Comparison of ENCODE assay signal across 10 cellular contexts in the genomic region with DNA sequence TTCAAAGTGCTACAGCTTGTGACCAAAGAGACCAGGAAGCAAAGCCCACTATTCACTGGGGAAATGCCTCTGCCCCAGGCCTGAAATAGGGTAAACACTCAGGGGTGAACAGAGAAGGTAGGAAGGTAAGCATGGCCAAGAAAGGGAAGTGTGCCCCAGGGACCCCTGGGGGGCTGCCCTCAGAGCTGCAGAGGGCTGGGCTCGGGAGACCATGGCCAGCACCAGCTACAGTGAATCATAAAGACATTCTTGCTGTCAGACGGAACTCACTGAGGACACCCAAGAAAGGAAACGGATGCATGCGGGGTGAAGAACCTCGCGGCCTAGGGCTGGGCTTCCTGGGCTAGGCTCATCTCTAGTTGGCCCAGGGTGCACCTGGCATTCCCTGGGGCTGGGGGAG. TPM values are rescaled to one million over a fixed set of nuclear protein-coding genes. Genes with fewer than 3 reads are reported as not detected.
A peak's percentile ranks its signal among the peaks of the same experiment; 100 is the strongest.
DNase-seq lines count a peak whose midpoint lies in the region; ATAC-seq and TF ChIP-seq lines count a peak whose summit lies in the region.
"Had no signal": no experiment of that assay in that cellular context is flagged by ENCODE, and none has a peak within 500 bp of the region (broad histone marks: within the 10 kb centered on the region; RNA-seq: fewer than 3 reads in every experiment).

No MANE protein-coding gene starts in this region.

- H3K27me3 Mint-ChIP-seq in activated CD4-positive, alpha-beta T cell treated with anti-CD3 and anti-CD28 coated beads, Interleukin-2, amount 10 ng/mL, durations not matched to agents 7 days and 5 days, result no peaks in the 10 kb centered on the region
- peaks cover 4% of the 10 kb centered on the region for H3K27me3 Mint-ChIP-seq in memory B cell

- no peak overlapping the region for H3K4me3 Mint-ChIP-seq in activated CD4-positive, alpha-beta T cell treated with anti-CD3 and anti-CD28 coated beads, Interleukin-2, amount 10 ng/mL, durations not matched to agents 7 days and 5 days
- H3K4me3 Mint-ChIP-seq in memory B cell, result peak overlapping the region; percentile 39

- H3K9me3 Mint-ChIP-seq in activated CD4-positive, alpha-beta T cell treated with anti-CD3 and anti-CD28 coated beads, Interleukin-2, amount 10 ng/mL, durations not matched to agents 7 days and 5 days, result no peaks in the 10 kb centered on the region
- no peaks in the 10 kb centered on the region for H3K9me3 Mint-ChIP-seq in memory B cell

- DNase-seq in activated CD4-positive, alpha-beta T cell treated with anti-CD3 and anti-CD28 coated beads, Interleukin-2, amount 10 ng/mL, durations not matched to agents 7 days and 5 days, result no peak
- no peak for DNase-seq in activated CD4-positive, alpha-beta T cell treated with anti-CD3 and anti-CD28 coated beads for 48 hours
- DNase-seq in cardiac fibroblast (ENCODE audit: low read depth in 2 of 2) (peak; percentile 46 to 77), memory B cell (ENCODE audit: low spot score in 2 of 2) (no peak), testis (no peak), NCI-H345 treated with DMSO at 0.1 percent for 48 hours (lab: John Stamatoyannopoulos, UW; ENCODE audit: unreplicated experiment) (no peak), NCI-H510A treated with DMSO at 0.1 percent for 48 hours (lab: John Stamatoyannopoulos, UW) (no peak)
- DNase-seq: NCI-H2081 had no signal

- TF ChIP-seq POLR2A in testis (IDR thresholded peaks at IDR 0.05), result no peak

- no peaks in the 10 kb centered on the region for H3K27me3 ChIP-seq in testis

- CTCF ChIA-PET in activated CD4-positive, alpha-beta T cell treated with anti-CD3 and anti-CD28 coated beads, Interleukin-2, amount 10 ng/mL, durations not matched to agents 7 days and 5 days (lab: Charles Lee), result interaction anchor here (1.0 to 8.9 kb wide), 8 partner anchors 8 to 219 kb away, joined by 3 to 110 read pairs (median 4); a partner anchor contains a TSS

- POLR2A ChIA-PET in activated CD4-positive, alpha-beta T cell treated with anti-CD3 and anti-CD28 coated beads, Interleukin-2, amount 10 ng/mL, durations not matched to agents 7 days and 5 days (lab: Charles Lee), result no interaction called here

- H3K4me3 ChIP-seq in cardiac fibroblast (replicated peaks in 1 of 2; ENCODE audit: low read depth in 2 of 2, low read length in 2 of 2) (no peak overlapping the region), testis (no peak overlapping the region)

- H3K4me1 ChIP-seq in testis, result peaks cover 75% of the 10 kb centered on the region

- H3K27ac ChIP-seq in testis, result peak overlapping the region; percentile 52 to 92
- H3K27ac ChIP-seq: HL-60 had no signal

- H3K4me1 Mint-ChIP-seq in activated CD4-positive, alpha-beta T cell treated with anti-CD3 and anti-CD28 coated beads, Interleukin-2, amount 10 ng/mL, durations not matched to agents 7 days and 5 days, result peaks cover 54% of the 10 kb centered on the region
- H3K4me1 Mint-ChIP-seq in memory B cell, result peaks cover 30% of the 10 kb centered on the region

- WGBS in testis, 2 donors, result 90% methylated on average over 6 of the region's 6 CpGs; no CpG with 5 or more reads in 1 of the 2 donors

- peak overlapping the region; percentile 9 for H3K27ac Mint-ChIP-seq in activated CD4-positive, alpha-beta T cell treated with anti-CD3 and anti-CD28 coated beads, Interleukin-2, amount 10 ng/mL, durations not matched to agents 7 days and 5 days
- H3K27ac Mint-ChIP-seq in memory B cell, result peak overlapping the region; percentile 53

- ATAC-seq in memory B cell (ENCODE audit: low read depth) (peak; percentile 65), HG03439 (IDR thresholded peaks at IDR 0.05; ENCODE audit: unreplicated experiment) (no peak)

- H3K36me3 Mint-ChIP-seq in activated CD4-positive, alpha-beta T cell treated with anti-CD3 and anti-CD28 coated beads, Interleukin-2, amount 10 ng/mL, durations not matched to agents 7 days and 5 days (ENCODE audit: low read depth), result peaks cover 56% of the 10 kb centered on the region
- H3K36me3 Mint-ChIP-seq in memory B cell, result peaks cover 20% of the 10 kb centered on the region

- H3K9me3 ChIP-seq in testis, result no peaks in the 10 kb centered on the region

- TF ChIP-seq CTCF in cardiac fibroblast (IDR thresholded peaks at IDR 0.05; ENCODE audit: low read depth, low read length) (no peak), testis (IDR thresholded peaks at IDR 0.05) (no peak)

- intact Hi-C loops in testis (cut with DNase I; ENCODE audit: low total_unique reads), result no loop called here

- H3K36me3 ChIP-seq in testis (ENCODE audit: low read depth, missing control alignments), result no peaks in the 10 kb centered on the region

RNA-seq across cellular contexts. Expression of a gene that starts 9.6 kb away (rescaled TPM):
- total RNA-seq in activated CD4-positive, alpha-beta T cell treated with anti-CD3 and anti-CD28 coated beads, Interleukin-2, amount 10 ng/mL, durations not matched to agents 7 days and 5 days, result 10 to 100 TPM; 29.0 to 31.0 TPM
- total RNA-seq in testis, result 10 to 100 TPM; 36.1 to 38.4 TPM
- 8.7 TPM for polyA plus RNA-seq in testis (ENCODE audit: insufficient read depth, low read depth, low replicate concordance)

RNA-seq across cellular contexts. Expression of a gene that starts 22.7 kb away (rescaled TPM):
- total RNA-seq in activated CD4-positive, alpha-beta T cell treated with anti-CD3 and anti-CD28 coated beads, Interleukin-2, amount 10 ng/mL, durations not matched to agents 7 days and 5 days, result 10 to 100 TPM; 36.8 to 37.9 TPM
- total RNA-seq in testis, result 10 to 100 TPM; 46.3 to 55.1 TPM
- polyA plus RNA-seq in testis (ENCODE audit: insufficient read depth, low read depth, low replicate concordance), result 46.3 TPM

RNA-seq across cellular contexts. Expression of a gene that starts 34.6 kb away (rescaled TPM):
- total RNA-seq in activated CD4-positive, alpha-beta T cell treated with anti-CD3 and anti-CD28 coated beads, Interleukin-2, amount 10 ng/mL, durations not matched to agents 7 days and 5 days, result 10 to 100 TPM; 31.3 to 37.8 TPM
- 10 to 100 TPM; 91.9 to 93.3 TPM for total RNA-seq in testis
- 32.6 TPM for polyA plus RNA-seq in testis (ENCODE audit: insufficient read depth, low read depth, low replicate concordance)

RNA-seq across cellular contexts. Expression of a gene that starts 39.4 kb away (rescaled TPM):
- total RNA-seq in activated CD4-positive, alpha-beta T cell treated with anti-CD3 and anti-CD28 coated beads, Interleukin-2, amount 10 ng/mL, durations not matched to agents 7 days and 5 days, result under 1 TPM; 0.19 to 0.20 TPM
- 1 to 10 TPM; 1.7 to 1.8 TPM for total RNA-seq in testis
- 1.8 TPM for polyA plus RNA-seq in testis (ENCODE audit: insufficient read depth, low read depth, low replicate concordance)

Comparison
In these comparisons a context has a peak if more than half of its experiments do, and no peak if none do; other contexts are left out.
1. DNase-seq: peak in cardiac fibroblast (2 of 2); none in activated CD4-positive, alpha-beta T cell treated with anti-CD3 and anti-CD28 coated beads, Interleukin-2, amount 10 ng/mL, durations not matched to agents 7 days and 5 days (single experiment), activated CD4-positive, alpha-beta T cell treated with anti-CD3 and anti-CD28 coated beads for 48 hours (single experiment), memory B cell (0 of 2), testis (single experiment), NCI-H345 treated with DMSO at 0.1 percent for 48 hours (single experiment) and NCI-H510A treated with DMSO at 0.1 percent for 48 hours (single experiment).